In the genomic region with DNA sequence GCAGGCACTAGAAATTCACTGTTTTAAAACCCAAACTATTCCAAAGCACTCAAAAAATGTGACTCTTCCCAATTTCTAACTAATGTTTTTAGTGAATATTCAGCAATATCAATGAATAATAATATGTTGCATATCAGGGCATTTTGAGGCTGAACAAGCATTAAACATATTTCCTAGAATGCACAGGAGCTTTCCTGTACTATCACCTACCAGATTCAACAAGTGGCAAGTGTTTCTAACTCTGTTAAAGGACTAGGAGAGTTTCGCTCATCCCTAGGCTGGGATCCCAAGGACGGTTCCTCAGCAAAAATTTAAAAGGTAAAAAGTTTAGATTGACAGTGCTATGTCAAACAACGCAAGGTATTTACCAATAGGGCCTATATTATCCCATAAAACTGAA, we compare ENCODE assay signal across 9 cellular contexts.
"Had no signal": no experiment of that assay in that cellular context is flagged by ENCODE, and none has a peak within 500 bp of the region (broad histone marks: within the 10 kb centered on the region; RNA-seq: fewer than 3 reads in every experiment).

No MANE protein-coding gene starts in this region.

- H3K27ac Mint-ChIP-seq: IgD-negative memory B cell had no signal

- H3K27me3 Mint-ChIP-seq: IgD-negative memory B cell had no signal

- H3K4me3 ChIP-seq: K562 had no signal

- FAIRE-seq: HepG2, HTR-8/SVneo, K562 had no signal

- H3K4me1 Mint-ChIP-seq: IgD-negative memory B cell had no signal

- H3K4me3 Mint-ChIP-seq: IgD-negative memory B cell had no signal

- ATAC-seq: HepG2, K562 had no signal

- DNase-seq: IMR-90, KBM-7, KG1 had no signal

- H3K27ac ChIP-seq: HL-60, KMS-11 had no signal
